ENCODE assay signal across 8 cellular contexts in genomic region chr3:113531826-113532697, GRCh38. TPM values are rescaled to one million over a fixed set of nuclear protein-coding genes. Genes with fewer than 3 reads are reported as not detected.
A peak's percentile ranks its signal among the peaks of the same experiment; 100 is the strongest.
DNase-seq lines count a peak whose midpoint lies in the region; ATAC-seq lines count a peak whose summit lies in the region.

TSS of gene SIDT1 (plus strand) at chr3:113532555. CDS start at chr3:113533022, 467 bp downstream.

- no peak within 1 kb of the TSS for H3K9ac ChIP-seq in SK-N-MC (ENCODE audit: insufficient read length)

- peaks cover 22% of the 10 kb centered on the region for H3K36me3 Mint-ChIP-seq in activated naive CD8-positive, alpha-beta T cell treated with anti-CD3 and anti-CD28 coated beads for 36 hours

- H3K27ac ChIP-seq in SK-N-MC: no peak within 1 kb of the TSS
- no peak within 1 kb of the TSS for H3K27ac ChIP-seq in iPS DF 6.9 (ENCODE audit: low read length)
- peak within 1 kb of the TSS in 18 of 21 experiments; percentile 14 to 92 (median 70) for H3K27ac ChIP-seq in skin epidermis

- H3K9me3 Mint-ChIP-seq in activated naive CD8-positive, alpha-beta T cell treated with anti-CD3 and anti-CD28 coated beads for 36 hours: no peaks in the 10 kb centered on the region

- 100% methylated on average over 1 of the region's 18 CpGs for WGBS in iPS DF 6.9 (ENCODE audit: insufficient coverage, insufficient read length)

- peak within 1 kb of the TSS; percentile 98 for H3K27ac Mint-ChIP-seq in activated naive CD8-positive, alpha-beta T cell treated with anti-CD3 and anti-CD28 coated beads for 36 hours

- no peaks in the 10 kb centered on the region for H3K4me1 ChIP-seq in iPS DF 6.9 (ENCODE audit: control insufficient read depth, insufficient read depth, low read length)

- no peaks in the 10 kb centered on the region for H3K9me3 ChIP-seq in SK-N-MC (ENCODE audit: low read depth, low read length)
- H3K9me3 ChIP-seq in iPS DF 6.9 (ENCODE audit: control insufficient read depth, insufficient read depth, low read length): no peaks in the 10 kb centered on the region

- DNase-seq in COR-L47 (lab: John Stamatoyannopoulos, UW) (peak; percentile 75), SK-N-MC (ENCODE audit: low read depth, low spot score) (no peak), iPS DF 6.9 (ENCODE audit: low read depth, low spot score) (no peak), middle frontal gyrus (ENCODE audit: extremely low spot score, low spot score) (no peak)
- peak; percentile 77 for DNase-seq in activated naive CD8-positive, alpha-beta T cell treated with anti-CD3 and anti-CD28 coated beads for 36 hours

- ATAC-seq in GM19455 (IDR thresholded peaks at IDR 0.05; ENCODE audit: unreplicated experiment) (peak; percentile 69), HG03571 (IDR thresholded peaks at IDR 0.05; ENCODE audit: unreplicated experiment) (peak; percentile 51)

- peaks cover 42% of the 10 kb centered on the region for H3K4me1 Mint-ChIP-seq in activated naive CD8-positive, alpha-beta T cell treated with anti-CD3 and anti-CD28 coated beads for 36 hours

- H3K27me3 ChIP-seq in iPS DF 6.9 (ENCODE audit: control insufficient read depth, insufficient read depth, low read length): peaks cover 40% of the 10 kb centered on the region

- no peaks in the 10 kb centered on the region for H3K27me3 Mint-ChIP-seq in activated naive CD8-positive, alpha-beta T cell treated with anti-CD3 and anti-CD28 coated beads for 36 hours

- H3K36me3 ChIP-seq in SK-N-MC (ENCODE audit: insufficient read depth, low read length) (no peaks in the 10 kb centered on the region), iPS DF 6.9 (ENCODE audit: control insufficient read depth, insufficient read depth, low read length) (no peaks in the 10 kb centered on the region)

- peak within 1 kb of the TSS; percentile 96 for H3K4me3 Mint-ChIP-seq in activated naive CD8-positive, alpha-beta T cell treated with anti-CD3 and anti-CD28 coated beads for 36 hours

- H3K4me3 ChIP-seq in SK-N-MC: peak within 1 kb of the TSS; percentile 64
- H3K4me3 ChIP-seq in iPS DF 6.9 (ENCODE audit: low read length): peak within 1 kb of the TSS; percentile 52; the same call in 1 of the 2 replicates
- H3K4me3 ChIP-seq in skin epidermis: peak within 1 kb of the TSS; percentile 46 to 58 (median 54)

RNA-seq across cellular contexts. Expression of gene SIDT1, which starts in this region (rescaled TPM):
- 10 to 100 TPM; 18.0 to 19.9 TPM for total RNA-seq in activated naive CD8-positive, alpha-beta T cell treated with anti-CD3 and anti-CD28 coated beads for 36 hours

Comparison
In these comparisons a context has a peak if more than half of its experiments do, and no peak if none do; other contexts are left out.
1. DNase-seq: peak in COR-L47 (single experiment) and activated naive CD8-positive, alpha-beta T cell treated with anti-CD3 and anti-CD28 coated beads for 36 hours (single experiment); none in SK-N-MC (single experiment), iPS DF 6.9 (single experiment) and middle frontal gyrus (single experiment).
2. H3K27ac ChIP-seq: peak in skin epidermis (18 of 21); none in SK-N-MC (single experiment) and iPS DF 6.9 (single experiment).
3. Peak in every context shown above with its lines, with median percentiles within 50 percentile points of each other: H3K4me3 ChIP-seq.